In the genomic region with DNA sequence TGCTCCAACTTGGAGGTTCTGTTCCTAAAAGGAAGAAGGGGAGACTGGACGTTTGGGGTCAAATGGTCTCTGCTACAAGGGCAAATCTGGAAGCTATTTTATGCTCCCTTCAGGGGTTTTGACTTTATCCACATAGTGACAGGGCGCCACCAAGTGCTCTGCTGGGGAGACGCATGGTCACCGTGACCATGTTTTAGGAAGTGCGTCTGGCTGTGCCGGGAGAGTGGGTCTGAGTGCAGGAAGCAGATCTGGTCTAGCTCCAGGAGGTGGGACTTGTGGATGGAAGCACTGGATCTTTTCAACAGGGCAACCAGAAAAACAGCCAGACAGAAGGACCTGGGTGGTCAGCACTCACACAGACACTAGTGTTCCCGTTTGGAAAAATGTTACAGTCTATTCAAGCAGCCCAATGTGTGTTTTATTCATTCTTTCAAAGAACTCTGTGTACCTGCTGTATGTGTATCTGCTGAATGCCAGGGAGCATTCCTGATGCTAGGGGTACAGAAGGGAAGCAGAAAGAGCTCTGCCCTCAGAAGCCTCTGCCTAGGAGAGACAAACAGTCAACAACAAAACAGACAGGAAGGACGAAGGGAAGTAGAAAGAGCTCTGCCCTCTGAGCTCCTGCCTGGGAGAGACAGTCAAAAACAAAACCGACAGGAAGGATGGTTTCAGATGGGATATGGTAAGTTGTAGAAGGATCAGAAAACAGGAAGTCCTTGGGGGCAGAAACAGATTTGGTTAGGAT, we compare ENCODE assay signal across 8 cellular contexts. TPM values are rescaled to one million over a fixed set of nuclear protein-coding genes. Genes with fewer than 3 reads are reported as not detected.
DNase-seq lines count a peak whose midpoint lies in the region; ATAC-seq and TF ChIP-seq lines count a peak whose summit lies in the region.

No MANE protein-coding gene starts in this region.

- H3K4me3 Mint-ChIP-seq in activated CD4-positive, alpha-beta T cell treated with anti-CD3 and anti-CD28 coated beads, Interleukin-2, amount 10 ng/mL, durations not matched to agents 24 days and 14 days: peak overlapping the region; percentile 53

- no peaks in the 10 kb centered on the region for H3K9me3 ChIP-seq in lung (ENCODE audit: control insufficient read depth in 2 of 2, insufficient read depth in 1 of 2, low read length in 1 of 2)

- TF ChIP-seq CTCF in lung (IDR thresholded peaks at IDR 0.05; ENCODE audit: control extremely low read depth, extremely low read depth): peak; percentile 90

- ATAC-seq in HG02970 (IDR thresholded peaks at IDR 0.05; ENCODE audit: low FRiP score, unreplicated experiment) (peak; percentile 77), lung (ENCODE audit: insufficient read depth, low FRiP score) (peak; percentile 79)

- DNase-seq in NCI-H524 (lab: John Stamatoyannopoulos, UW) (peak; percentile 33 to 61), NCI-H524 treated with DMSO at 0.1 percent for 48 hours (lab: John Stamatoyannopoulos, UW) (no peak), NCI-H460 (ENCODE audit: extremely low read depth, low read depth) (peak; percentile 60), ecto neural progenitor cell (ENCODE audit: low spot score) (peak; percentile 74), lung (ENCODE audit: low spot score) (peak; percentile 78)
- DNase-seq in activated CD4-positive, alpha-beta T cell treated with anti-CD3 and anti-CD28 coated beads, Interleukin-2, amount 10 ng/mL, durations not matched to agents 24 days and 14 days: peak; percentile 87
- peak; percentile 40 for DNase-seq in stimulated activated CD8-positive, alpha-beta memory T cell treated with anti-CD3 and anti-CD28 coated beads, Interleukin-15, amount 100 ng/mL, for 1 hour (ENCODE audit: low read depth)

- H3K27me3 ChIP-seq in lung (ENCODE audit: control insufficient read depth, insufficient read depth): no peaks in the 10 kb centered on the region

- WGBS in lung, 2 donors: 4 to 9% methylated on average over 9 of the region's 9 CpGs

- peaks cover 19% of the 10 kb centered on the region for H3K4me1 Mint-ChIP-seq in activated CD4-positive, alpha-beta T cell treated with anti-CD3 and anti-CD28 coated beads, Interleukin-2, amount 10 ng/mL, durations not matched to agents 24 days and 14 days

- peak overlapping the region; percentile 60 for H3K27ac Mint-ChIP-seq in activated CD4-positive, alpha-beta T cell treated with anti-CD3 and anti-CD28 coated beads, Interleukin-2, amount 10 ng/mL, durations not matched to agents 24 days and 14 days

- peaks cover 0 to 7% of the 10 kb centered on the region in 2 donors for H3K4me1 ChIP-seq in lung (ENCODE audit: control insufficient read depth in 2 of 2, insufficient read depth in 2 of 2, low read length in 2 of 2)

- peak overlapping the region in 1 of 2 donors; percentile 68 for H3K27ac ChIP-seq in lung (ENCODE audit: low read depth in 1 of 2, low read length in 1 of 2)

- no peak overlapping the region for H3K4me3 ChIP-seq in lung

- no peaks in the 10 kb centered on the region for H3K36me3 ChIP-seq in lung (ENCODE audit: control insufficient read depth in 2 of 2, insufficient read depth in 2 of 2, low read length in 2 of 2)

- no peaks in the 10 kb centered on the region for H3K27me3 Mint-ChIP-seq in activated CD4-positive, alpha-beta T cell treated with anti-CD3 and anti-CD28 coated beads, Interleukin-2, amount 10 ng/mL, durations not matched to agents 24 days and 14 days

- no peaks in the 10 kb centered on the region for H3K9me3 Mint-ChIP-seq in activated CD4-positive, alpha-beta T cell treated with anti-CD3 and anti-CD28 coated beads, Interleukin-2, amount 10 ng/mL, durations not matched to agents 24 days and 14 days

- no peaks in the 10 kb centered on the region for H3K36me3 Mint-ChIP-seq in activated CD4-positive, alpha-beta T cell treated with anti-CD3 and anti-CD28 coated beads, Interleukin-2, amount 10 ng/mL, durations not matched to agents 24 days and 14 days (ENCODE audit: low read depth)

- intact Hi-C loops in activated CD4-positive, alpha-beta T cell treated with anti-CD3 and anti-CD28 coated beads, Interleukin-2, amount 10 ng/mL, durations not matched to agents 24 days and 14 days (cut with micrococcal nuclease): loop anchor here (1.0 to 2.0 kb wide), 2 partner anchors 57 to 263 kb away; no protein-coding TSS in a partner anchor

RNA-seq across cellular contexts. Expression of gene IMPA2, which starts 14.3 kb away (rescaled TPM):
- total RNA-seq in NCI-H460 (2014; rRNA removed; shearing (Covaris generic)): 42.6 and 51.1 TPM in 2 replicates
- polyA plus RNA-seq in NCI-H460 (2014; cell fraction: nucleus; rRNA removed): 90.4 and 124 TPM in 2 replicates
- 18.8 and 20.1 TPM in 2 replicates for total RNA-seq in activated CD4-positive, alpha-beta T cell treated with anti-CD3 and anti-CD28 coated beads, Interleukin-2, amount 10 ng/mL, durations not matched to agents 24 days and 14 days
- 10 to 100 TPM; 60.8 to 62.2 TPM for total RNA-seq in lung
- 10 to 100 TPM; 43.4 to 65.4 TPM for polyA plus RNA-seq in lung
